17 cellular contexts compared by ENCODE assay signal in genomic region chrX:138287200-138287865, GRCh38.
"Had no signal": no experiment of that assay in that cellular context is flagged by ENCODE, and none has a peak within 500 bp of the region (broad histone marks: within the 10 kb centered on the region; RNA-seq: fewer than 3 reads in every experiment).

No MANE protein-coding gene starts in this region.

- H3K9me3 ChIP-seq: heart left ventricle, mucosa of descending colon, neutrophil, thyroid gland had no signal

- H3K4me3 ChIP-seq: heart left ventricle, mucosa of descending colon, thyroid gland had no signal

- ATAC-seq: activated naive CD8-positive, alpha-beta T cell treated with anti-CD3 and anti-CD28 coated beads, Interleukin-2, amount 50 U/mL, for 24 hours; effector memory CD8-positive, alpha-beta T cell; heart left ventricle; left lobe of liver; mucosa of descending colon; naive thymus-derived CD4-positive, alpha-beta T cell; stimulated activated memory B cell treated with anti-CD40 and anti-IgM and Interleukin-4, amounts not matched to agents 10 μg/mL and 1 μg/mL and 100 μg/mL, for 72 hours had no signal

- H3K4me1 ChIP-seq: heart left ventricle, parathyroid adenoma, thyroid gland had no signal

- H3K27ac ChIP-seq: epithelial cell of prostate, heart left ventricle, neutrophil, parathyroid adenoma, thyroid gland had no signal

- H3K27me3 ChIP-seq: neutrophil, thyroid gland had no signal

- H3K36me3 ChIP-seq: heart left ventricle, neutrophil, thyroid gland had no signal

- DNase-seq: activated CD4-positive, alpha-beta T cell treated with anti-CD3 and anti-CD28 coated beads for 1 hour; activated CD4-positive, alpha-beta T cell treated with anti-CD3 and anti-CD28 coated beads, Interleukin-2, amount 50 U/mL, for 48 hours; activated naive CD4-positive, alpha-beta T cell treated with anti-CD3 and anti-CD28 coated beads for 36 hours; activated naive CD8-positive, alpha-beta T cell treated with anti-CD3 and anti-CD28 coated beads, Interleukin-2, amount 50 U/mL, for 24 hours; aorta; dermis blood vessel endothelial cell; effector memory CD8-positive, alpha-beta T cell; heart left ventricle; mucosa of descending colon; naive thymus-derived CD4-positive, alpha-beta T cell; T1000 had no signal
